32 cellular contexts compared by ENCODE assay signal in the genomic region with DNA sequence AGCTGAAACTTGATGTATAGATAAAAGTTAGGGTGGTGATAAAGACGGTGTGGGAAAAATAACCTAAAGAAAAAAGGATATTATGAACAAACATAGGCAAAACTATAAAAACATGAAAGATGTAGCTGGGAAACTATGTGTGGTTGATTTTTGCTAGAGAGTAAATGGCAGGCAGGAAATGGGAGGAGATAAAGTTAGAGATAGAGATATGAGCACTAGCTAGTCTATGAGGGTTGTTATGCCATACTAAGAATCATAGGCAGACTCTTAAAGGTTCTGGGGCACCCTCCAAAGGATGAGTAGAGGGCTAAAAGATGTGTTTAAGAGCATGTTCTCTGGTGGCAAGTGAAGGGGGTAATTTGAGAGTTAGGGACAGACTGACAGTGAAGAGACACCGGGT.
"Had no signal": no experiment of that assay in that cellular context is flagged by ENCODE, and none has a peak within 500 bp of the region (broad histone marks: within the 10 kb centered on the region; RNA-seq: fewer than 3 reads in every experiment).

No MANE protein-coding gene starts in this region.

- H3K4me1 Mint-ChIP-seq: activated B cell treated with CpG ODN at 0.5 μM for 24 hours; activated T-helper 17 cell treated with anti-CD3 and anti-CD28 coated beads, Interleukin-2, amount 50 U/mL, for 72 hours had no signal

- H3K4me1 ChIP-seq: adrenal gland, body of pancreas, breast epithelium had no signal

- ATAC-seq: activated CD8-positive, alpha-beta T cell treated with anti-CD3 and anti-CD28 coated beads for 36 hours; activated naive CD4-positive, alpha-beta T cell treated with anti-CD3 and anti-CD28 coated beads, Interleukin-2, amount 50 U/mL, for 72 hours; activated T-cell treated with anti-CD3 and anti-CD28 coated beads, Interleukin-2, amount 50 U/mL, for 4 hours; activated T-cell treated with anti-CD3 and anti-CD28 coated beads, Interleukin-2, amount 50 U/mL, for 72 hours; activated T-helper 17 cell treated with anti-CD3 and anti-CD28 coated beads, Interleukin-2, amount 50 U/mL, for 72 hours; body of pancreas had no signal

- H3K4me3 ChIP-seq: adrenal gland, body of pancreas, breast epithelium had no signal

- H3K27me3 ChIP-seq: adrenal gland, body of pancreas, brain microvascular endothelial cell, breast epithelium had no signal

- H3K36me3 ChIP-seq: adrenal gland, brain microvascular endothelial cell, breast epithelium had no signal

- H3K9me3 ChIP-seq: adrenal gland had no signal

- H3K4me3 Mint-ChIP-seq: activated B cell treated with CpG ODN at 0.5 μM for 24 hours; activated CD4-positive, alpha-beta memory T cell treated with anti-CD3 and anti-CD28 coated beads for 36 hours; activated CD4-positive, alpha-beta T cell treated with anti-CD3 and anti-CD28 coated beads, Interleukin-2, amount 10 ng/mL, durations not matched to agents 24 days and 14 days; activated CD8-positive, alpha-beta T cell treated with anti-CD3 and anti-CD28 coated beads for 36 hours; activated naive CD4-positive, alpha-beta T cell treated with anti-CD3 and anti-CD28 coated beads for 36 hours; activated naive CD8-positive, alpha-beta T cell treated with anti-CD3 and anti-CD28 coated beads, Interleukin-2, amount 10 ng/mL, durations not matched to agents 7 days and 5 days; activated T-cell treated with anti-CD3 and anti-CD28 coated beads, Interleukin-2, amount 50 U/mL, for 4 hours; activated T-cell treated with anti-CD3 and anti-CD28 coated beads, Interleukin-2, amount 50 U/mL, for 72 hours; activated T-helper 1 cell treated with anti-CD3 and anti-CD28 coated beads, Interleukin-12 subunit alpha, Interleukin-12 subunit beta, Interleukin-2, Interleukin-4 antibody, amounts not matched to agents 30 ng/mL and 10 ng/mL and 1 ng/mL, durations not matched to agents 14 hours and 24 hours and 36 hours; activated T-helper 17 cell treated with anti-CD3 and anti-CD28 coated beads, Interleukin-2, amount 50 U/mL, for 72 hours; T-helper 1 cell treated with Interleukin-12 subunit alpha and Interleukin-12 subunit beta and Interleukin-4 antibody, amounts not matched to agents 30 μg/mL and 1 μg/mL, for 36 hours had no signal

- H3K27ac ChIP-seq: adrenal gland, body of pancreas, brain microvascular endothelial cell, breast epithelium, VCaP had no signal

- H3K27ac Mint-ChIP-seq: activated B cell treated with CpG ODN at 0.5 μM for 24 hours; activated CD4-positive, alpha-beta memory T cell treated with anti-CD3 and anti-CD28 coated beads for 36 hours; activated CD4-positive, alpha-beta T cell treated with anti-CD3 and anti-CD28 coated beads, Interleukin-2, amount 10 ng/mL, durations not matched to agents 24 days and 14 days; activated CD8-positive, alpha-beta T cell treated with anti-CD3 and anti-CD28 coated beads for 36 hours; activated naive CD4-positive, alpha-beta T cell treated with anti-CD3 and anti-CD28 coated beads for 36 hours; activated naive CD4-positive, alpha-beta T cell treated with anti-CD3 and anti-CD28 coated beads, Interleukin-2, amount 50 U/mL, for 72 hours; activated naive CD8-positive, alpha-beta T cell treated with anti-CD3 and anti-CD28 coated beads, Interleukin-2, amount 10 ng/mL, durations not matched to agents 7 days and 5 days; activated T-cell treated with anti-CD3 and anti-CD28 coated beads, Interleukin-2, amount 50 U/mL, for 72 hours; activated T-helper 1 cell treated with anti-CD3 and anti-CD28 coated beads, Interleukin-12 subunit alpha, Interleukin-12 subunit beta, Interleukin-2, Interleukin-4 antibody, amounts not matched to agents 30 ng/mL and 10 ng/mL and 1 ng/mL, durations not matched to agents 14 hours and 24 hours and 36 hours; activated T-helper 17 cell treated with anti-CD3 and anti-CD28 coated beads, Interleukin-2, amount 50 U/mL, for 72 hours; T-helper 1 cell treated with Interleukin-12 subunit alpha and Interleukin-12 subunit beta and Interleukin-4 antibody, amounts not matched to agents 30 μg/mL and 1 μg/mL, for 36 hours had no signal

- H3K27me3 Mint-ChIP-seq: activated B cell treated with CpG ODN at 0.5 μM for 24 hours; activated CD4-positive, alpha-beta memory T cell treated with anti-CD3 and anti-CD28 coated beads for 36 hours; activated CD4-positive, alpha-beta T cell treated with anti-CD3 and anti-CD28 coated beads, Interleukin-2, amount 10 ng/mL, durations not matched to agents 24 days and 14 days; activated CD8-positive, alpha-beta T cell treated with anti-CD3 and anti-CD28 coated beads for 36 hours; activated naive CD8-positive, alpha-beta T cell treated with anti-CD3 and anti-CD28 coated beads, Interleukin-2, amount 10 ng/mL, durations not matched to agents 7 days and 5 days had no signal

- DNase-seq: activated B cell treated with CpG ODN at 0.5 μM for 24 hours; activated CD4-positive, alpha-beta memory T cell treated with anti-CD3 and anti-CD28 coated beads for 36 hours; activated CD4-positive, alpha-beta T cell treated with anti-CD3 and anti-CD28 coated beads for 4 hours; activated CD4-positive, alpha-beta T cell treated with anti-CD3 and anti-CD28 coated beads, Interleukin-2, amount 10 ng/mL, durations not matched to agents 24 days and 14 days; activated CD4-positive, alpha-beta T cell treated with anti-CD3 and anti-CD28 coated beads, Interleukin-2, amount 50 U/mL, for 1 hour; activated CD4-positive, alpha-beta T cell treated with anti-CD3 and anti-CD28 coated beads, Interleukin-2, amount 50 U/mL, for 4 hours; activated CD4-positive, CD25-positive, alpha-beta regulatory T cell treated with anti-CD3 and anti-CD28 coated beads, Interleukin-2, amount 50 U/mL, for 72 hours; activated CD8-positive, alpha-beta memory T cell treated with anti-CD3 and anti-CD28 coated beads, Interleukin-2, amount 50 U/mL, for 4 hours; activated CD8-positive, alpha-beta T cell treated with anti-CD3 and anti-CD28 coated beads for 36 hours; activated effector memory CD4-positive, alpha-beta T cell treated with Interleukin-2 at 50 U/mL for 16 hours; activated gamma-delta T cell; activated naive CD4-positive, alpha-beta T cell treated with anti-CD3 and anti-CD28 coated beads for 36 hours; activated naive CD4-positive, alpha-beta T cell treated with anti-CD3 and anti-CD28 coated beads, Interleukin-2, amount 50 U/mL, for 16 hours; activated naive CD8-positive, alpha-beta T cell treated with anti-CD3 and anti-CD28 coated beads, Interleukin-2, amount 10 ng/mL, durations not matched to agents 7 days and 5 days; activated T-cell treated with anti-CD3 and anti-CD28 coated beads for 4 hours; activated T-cell treated with anti-CD3 and anti-CD28 coated beads, Interleukin-2, amount 50 U/mL, for 1 hour; activated T-cell treated with anti-CD3 and anti-CD28 coated beads, Interleukin-2, amount 50 U/mL, for 4 hours; activated T-cell treated with anti-CD3 and anti-CD28 coated beads, Interleukin-2, amount 50 U/mL, for 72 hours; adrenal gland; amniotic stem cell; aorta; body of pancreas; brain microvascular endothelial cell; central memory CD4-positive, alpha-beta T cell; T-helper 1 cell; T-helper 9 cell had no signal
